Comparison of ENCODE assay signal across 8 cellular contexts in the genomic region with DNA sequence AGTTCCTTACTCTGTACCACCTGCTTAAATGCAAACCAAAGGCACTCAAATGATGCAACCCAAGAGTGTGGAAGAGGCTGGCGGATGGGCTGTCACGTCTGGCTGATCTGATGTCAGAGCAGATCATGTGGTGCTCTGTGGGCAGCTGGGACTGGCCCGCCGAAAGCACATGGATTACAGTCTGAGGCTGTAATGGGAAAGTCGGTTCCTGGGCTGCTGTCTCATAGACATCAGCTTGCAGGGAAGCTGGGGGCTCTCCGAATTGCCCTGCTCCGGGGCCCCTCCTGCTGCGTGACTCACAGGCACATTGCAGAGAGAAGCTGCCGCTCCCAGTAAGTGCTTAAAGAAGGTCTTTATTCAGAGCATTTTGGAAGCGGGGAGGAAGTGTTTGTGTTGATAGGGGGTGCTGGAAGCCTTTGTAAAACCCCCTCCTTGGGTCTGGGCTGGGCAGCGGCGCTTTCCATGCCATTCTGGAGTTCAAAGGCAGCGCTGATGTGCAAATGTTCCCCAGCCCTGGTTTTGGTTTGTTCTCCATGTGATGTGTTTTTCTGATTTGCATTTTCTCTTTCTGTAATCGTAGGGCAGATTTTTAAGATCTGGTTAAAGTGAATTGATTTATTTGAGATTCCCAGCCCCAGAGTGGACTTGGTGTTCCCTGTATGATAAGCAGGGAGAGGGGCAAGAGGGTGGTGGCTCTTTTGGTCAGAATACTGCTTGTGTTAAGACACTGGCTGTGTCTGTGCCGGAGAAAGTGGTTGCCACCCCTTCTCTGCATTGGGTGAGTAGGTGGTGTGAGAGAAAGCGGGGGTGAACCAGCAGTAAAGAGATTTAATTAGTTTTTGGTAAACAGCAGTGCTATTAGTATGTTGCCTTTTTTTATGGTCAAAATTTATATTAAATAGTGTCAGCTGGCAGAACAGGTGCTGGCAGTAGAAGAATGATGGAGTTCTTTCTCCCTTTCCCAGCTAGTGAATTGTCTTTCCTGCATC.
A peak's percentile ranks its signal among the peaks of the same experiment; 100 is the strongest.
DNase-seq lines count a peak whose midpoint lies in the region; ATAC-seq and TF ChIP-seq lines count a peak whose summit lies in the region.

No MANE protein-coding gene starts in this region.

- ATAC-seq in GM18499 (IDR thresholded peaks at IDR 0.05; ENCODE audit: insufficient read depth, unreplicated experiment) (peak; percentile 86), HG02763 (IDR thresholded peaks at IDR 0.05; ENCODE audit: unreplicated experiment) (peak; percentile 92), lung (ENCODE audit: insufficient read depth, low FRiP score) (peak; percentile 81)

- no peak for TF ChIP-seq CTCF in lung (IDR thresholded peaks at IDR 0.05; ENCODE audit: control extremely low read depth, extremely low read depth)

- no peaks in the 10 kb centered on the region for H3K79me2 ChIP-seq in ACC112 (ENCODE audit: control insufficient read depth, insufficient read depth, low read length, unreplicated experiment)

- peak overlapping the region; percentile 95 for H2AFZ ChIP-seq in ACC112 (ENCODE audit: low read length, unreplicated experiment)

- H3K4me1 Mint-ChIP-seq in T-helper 2 cell treated with Interferon-gamma antibody and Interleukin-4, amounts not matched to agents 5 μg/mL and 100 μg/mL, for 36 hours (ENCODE audit: low read depth), result peaks cover 11% of the 10 kb centered on the region

- H3K4me1 ChIP-seq in ACC112 (ENCODE audit: control insufficient read depth, insufficient read depth, low read length, unreplicated experiment) (peaks cover 6% of the 10 kb centered on the region), ectodermal cell (ENCODE audit: control insufficient read depth, insufficient read depth, low read length) (peaks cover 11% of the 10 kb centered on the region), lung (ENCODE audit: control insufficient read depth in 2 of 2, insufficient read depth in 2 of 2, low read length in 2 of 2) (peaks cover 0 to 3% of the 10 kb centered on the region in 2 donors)

- 8 to 10% methylated on average over 16 of the region's 16 CpGs for WGBS in ectodermal cell, 2 experiments
- WGBS in lung, 2 donors, result 10 to 11% methylated on average over 16 of the region's 16 CpGs

- H3K27ac Mint-ChIP-seq in T-helper 2 cell treated with Interferon-gamma antibody and Interleukin-4, amounts not matched to agents 5 μg/mL and 100 μg/mL, for 36 hours, result peak overlapping the region; percentile 77

- DNase-seq in NCI-H146 (lab: John Stamatoyannopoulos, UW) (peak; percentile 33), lung (ENCODE audit: low spot score) (peak; percentile 41)
- peak; percentile 67 for DNase-seq in T-helper 2 cell treated with Interferon-gamma antibody and Interleukin-4, amounts not matched to agents 5 μg/mL and 100 μg/mL, for 36 hours (ENCODE audit: low spot score)
- DNase-seq in stimulated activated CD8-positive, alpha-beta memory T cell treated with anti-CD3 and anti-CD28 coated beads, Interleukin-4, amount 100 ng/mL, for 48 hours, result peak; percentile 63

- H3K9me3 ChIP-seq in ectodermal cell (ENCODE audit: control insufficient read depth, low read length), result no peaks in the 10 kb centered on the region
- no peaks in the 10 kb centered on the region for H3K9me3 ChIP-seq in lung (ENCODE audit: control insufficient read depth in 2 of 2, insufficient read depth in 1 of 2, low read length in 1 of 2)

- H3K4me3 Mint-ChIP-seq in T-helper 2 cell treated with Interferon-gamma antibody and Interleukin-4, amounts not matched to agents 5 μg/mL and 100 μg/mL, for 36 hours, result peak overlapping the region; percentile 90

- H3K36me3 ChIP-seq in ACC112 (ENCODE audit: insufficient read depth, low read length), result no peaks in the 10 kb centered on the region
- no peaks in the 10 kb centered on the region for H3K36me3 ChIP-seq in ectodermal cell (ENCODE audit: control insufficient read depth, insufficient read depth, low read length)
- no peaks in the 10 kb centered on the region for H3K36me3 ChIP-seq in lung (ENCODE audit: control insufficient read depth in 2 of 2, insufficient read depth in 2 of 2, low read length in 2 of 2)

- H3K27ac ChIP-seq in ACC112 (ENCODE audit: low read depth, low read length) (peak overlapping the region; percentile 32; the same call in 1 of the 2 replicates), ectodermal cell (ENCODE audit: insufficient read depth, low read depth, low read length, poor library complexity, severe bottlenecking) (peak overlapping the region; percentile 85), lung (ENCODE audit: low read depth in 1 of 2, low read length in 1 of 2) (no peak overlapping the region)

- no peaks in the 10 kb centered on the region for H3K9me3 Mint-ChIP-seq in T-helper 2 cell treated with Interferon-gamma antibody and Interleukin-4, amounts not matched to agents 5 μg/mL and 100 μg/mL, for 36 hours

- H3K36me3 Mint-ChIP-seq in T-helper 2 cell treated with Interferon-gamma antibody and Interleukin-4, amounts not matched to agents 5 μg/mL and 100 μg/mL, for 36 hours (ENCODE audit: low read depth), result no peaks in the 10 kb centered on the region

- H3K4me3 ChIP-seq in ACC112 (ENCODE audit: low read depth, low read length) (peak overlapping the region; percentile 77), ectodermal cell (ENCODE audit: insufficient read depth, low read depth, low read length) (peak overlapping the region; percentile 43), lung (no peak overlapping the region)

- H3K27me3 Mint-ChIP-seq in T-helper 2 cell treated with Interferon-gamma antibody and Interleukin-4, amounts not matched to agents 5 μg/mL and 100 μg/mL, for 36 hours (ENCODE audit: low read depth), result peaks cover 5% of the 10 kb centered on the region

- no peaks in the 10 kb centered on the region for H3K27me3 ChIP-seq in ACC112 (ENCODE audit: insufficient read depth, low read length)
- H3K27me3 ChIP-seq in ectodermal cell (ENCODE audit: control insufficient read depth, insufficient read depth, low read length, poor library complexity, severe bottlenecking), result no peaks in the 10 kb centered on the region
- H3K27me3 ChIP-seq in lung (ENCODE audit: control insufficient read depth, insufficient read depth), result no peaks in the 10 kb centered on the region

Comparison
In these comparisons a context has a peak if more than half of its experiments do, and no peak if none do; other contexts are left out.
1. H3K27ac ChIP-seq: peak in ACC112 (single experiment) and ectodermal cell (single experiment); none in lung (0 of 2).
2. Peak in every context shown above with its lines, with median percentiles within 50 percentile points of each other: ATAC-seq and DNase-seq.